ENCODE assay signal across 1 cellular context in genomic region chr6:43263314-43264178, GRCh38.
TF ChIP-seq lines count a peak whose summit lies in the region.

No MANE protein-coding gene starts in this region.

TF ChIP-seq in K562, 482 proteins besides CTCF, POLR2A, EP300 and RAD21 (continues in another document):
- no peak for TF ChIP-seq THRB (CRISPR knock-in tag; conservative IDR thresholded peaks at IDR 0.05)
- TF ChIP-seq MNT (conservative IDR thresholded peaks at IDR 0.05), result no peak
- peak; percentile 83; the same call in 1 of the 2 replicates for TF ChIP-seq STAG1 (CRISPR knock-in tag; IDR thresholded peaks at IDR 0.05; ENCODE audit: borderline replicate concordance)
- TF ChIP-seq CTBP1 (IDR thresholded peaks at IDR 0.05; ENCODE audit: borderline replicate concordance), result peak; percentile 67; the same call in 1 of the 2 replicates
- peak; percentile 55; the same call in 1 of the 2 replicates for TF ChIP-seq MYNN (IDR thresholded peaks at IDR 0.05)
- no peak for TF ChIP-seq MYNN (CRISPR knock-in tag; IDR thresholded peaks at IDR 0.05)
- no peak for TF ChIP-seq CXXC5 (CRISPR knock-in tag; IDR thresholded peaks at IDR 0.05)
- TF ChIP-seq, protein P1, sequence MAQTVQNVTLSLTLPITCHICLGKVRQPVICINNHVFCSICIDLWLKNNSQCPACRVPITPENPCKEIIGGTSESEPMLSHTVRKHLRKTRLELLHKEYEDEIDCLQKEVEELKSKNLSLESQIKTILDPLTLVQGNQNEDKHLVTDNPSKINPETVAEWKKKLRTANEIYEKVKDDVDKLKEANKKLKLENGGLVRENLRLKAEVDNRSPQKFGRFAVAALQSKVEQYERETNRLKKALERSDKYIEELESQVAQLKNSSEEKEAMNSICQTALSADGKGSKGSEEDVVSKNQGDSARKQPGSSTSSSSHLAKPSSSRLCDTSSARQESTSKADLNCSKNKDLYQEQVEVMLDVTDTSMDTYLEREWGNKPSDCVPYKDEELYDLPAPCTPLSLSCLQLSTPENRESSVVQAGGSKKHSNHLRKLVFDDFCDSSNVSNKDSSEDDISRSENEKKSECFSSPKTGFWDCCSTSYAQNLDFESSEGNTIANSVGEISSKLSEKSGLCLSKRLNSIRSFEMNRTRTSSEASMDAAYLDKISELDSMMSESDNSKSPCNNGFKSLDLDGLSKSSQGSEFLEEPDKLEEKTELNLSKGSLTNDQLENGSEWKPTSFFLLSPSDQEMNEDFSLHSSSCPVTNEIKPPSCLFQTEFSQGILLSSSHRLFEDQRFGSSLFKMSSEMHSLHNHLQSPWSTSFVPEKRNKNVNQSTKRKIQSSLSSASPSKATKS (CRISPR knock-in tag; IDR thresholded peaks at IDR 0.05), result no peak
- peak; percentile 86 for TF ChIP-seq ARID2 (IDR thresholded peaks at IDR 0.05)
- no peak for TF ChIP-seq SMAD2 (IDR thresholded peaks at IDR 0.05; ENCODE audit: low read depth, low read length)
- no peak for TF ChIP-seq STAT5A (IDR thresholded peaks at IDR 0.05; ENCODE audit: borderline replicate concordance, low read length)
- TF ChIP-seq MED1 (CRISPR knock-in tag; IDR thresholded peaks at IDR 0.05; ENCODE audit: borderline replicate concordance), result no peak
- peak; percentile 19 for TF ChIP-seq MEIS2 (IDR thresholded peaks at IDR 0.05; ENCODE audit: partially characterized antibody)
- TF ChIP-seq HDGF (IDR thresholded peaks at IDR 0.05), result peak; percentile 88; the same call in 1 of the 2 replicates
- TF ChIP-seq PTTG1 (tag; IDR thresholded peaks at IDR 0.05; ENCODE audit: low read depth), result no peak
- TF ChIP-seq CBX3 (IDR thresholded peaks at IDR 0.05; ENCODE audit: borderline replicate concordance in 1 of 2, low read length in 2 of 2), result no peak
- TF ChIP-seq, protein P2, sequence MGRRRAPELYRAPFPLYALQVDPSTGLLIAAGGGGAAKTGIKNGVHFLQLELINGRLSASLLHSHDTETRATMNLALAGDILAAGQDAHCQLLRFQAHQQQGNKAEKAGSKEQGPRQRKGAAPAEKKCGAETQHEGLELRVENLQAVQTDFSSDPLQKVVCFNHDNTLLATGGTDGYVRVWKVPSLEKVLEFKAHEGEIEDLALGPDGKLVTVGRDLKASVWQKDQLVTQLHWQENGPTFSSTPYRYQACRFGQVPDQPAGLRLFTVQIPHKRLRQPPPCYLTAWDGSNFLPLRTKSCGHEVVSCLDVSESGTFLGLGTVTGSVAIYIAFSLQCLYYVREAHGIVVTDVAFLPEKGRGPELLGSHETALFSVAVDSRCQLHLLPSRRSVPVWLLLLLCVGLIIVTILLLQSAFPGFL (CRISPR knock-in tag; IDR thresholded peaks at IDR 0.05), result no peak
- TF ChIP-seq, protein P3, sequence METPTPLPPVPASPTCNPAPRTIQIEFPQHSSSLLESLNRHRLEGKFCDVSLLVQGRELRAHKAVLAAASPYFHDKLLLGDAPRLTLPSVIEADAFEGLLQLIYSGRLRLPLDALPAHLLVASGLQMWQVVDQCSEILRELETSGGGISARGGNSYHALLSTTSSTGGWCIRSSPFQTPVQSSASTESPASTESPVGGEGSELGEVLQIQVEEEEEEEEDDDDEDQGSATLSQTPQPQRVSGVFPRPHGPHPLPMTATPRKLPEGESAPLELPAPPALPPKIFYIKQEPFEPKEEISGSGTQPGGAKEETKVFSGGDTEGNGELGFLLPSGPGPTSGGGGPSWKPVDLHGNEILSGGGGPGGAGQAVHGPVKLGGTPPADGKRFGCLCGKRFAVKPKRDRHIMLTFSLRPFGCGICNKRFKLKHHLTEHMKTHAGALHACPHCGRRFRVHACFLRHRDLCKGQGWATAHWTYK (CRISPR knock-in tag; IDR thresholded peaks at IDR 0.05), result peak; percentile 93
- no peak for TF ChIP-seq MCM7 (IDR thresholded peaks at IDR 0.05)
- peak; percentile 48; the same call in 1 of the 2 replicates for TF ChIP-seq KLF16 (IDR thresholded peaks at IDR 0.05)
- 0 out of 2 replicates have a peak, but pooled peaks have one; percentile 27 for TF ChIP-seq CREB3L1 (IDR thresholded peaks at IDR 0.05; ENCODE audit: borderline replicate concordance, low read depth)
- peak; percentile 60 for TF ChIP-seq CREM (IDR thresholded peaks at IDR 0.05; ENCODE audit: low read depth)
- TF ChIP-seq DEAF1 (CRISPR knock-in tag; IDR thresholded peaks at IDR 0.05), result peak; percentile 93
- TF ChIP-seq RBFOX2 (IDR thresholded peaks at IDR 0.05; ENCODE audit: low read depth, low read length), result no peak
- TF ChIP-seq, protein P4, sequence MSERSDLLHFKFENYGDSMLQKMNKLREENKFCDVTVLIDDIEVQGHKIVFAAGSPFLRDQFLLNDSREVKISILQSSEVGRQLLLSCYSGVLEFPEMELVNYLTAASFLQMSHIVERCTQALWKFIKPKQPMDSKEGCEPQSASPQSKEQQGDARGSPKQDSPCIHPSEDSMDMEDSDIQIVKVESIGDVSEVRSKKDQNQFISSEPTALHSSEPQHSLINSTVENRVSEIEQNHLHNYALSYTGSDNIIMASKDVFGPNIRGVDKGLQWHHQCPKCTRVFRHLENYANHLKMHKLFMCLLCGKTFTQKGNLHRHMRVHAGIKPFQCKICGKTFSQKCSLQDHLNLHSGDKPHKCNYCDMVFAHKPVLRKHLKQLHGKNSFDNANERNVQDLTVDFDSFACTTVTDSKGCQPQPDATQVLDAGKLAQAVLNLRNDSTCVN (CRISPR knock-in tag; IDR thresholded peaks at IDR 0.05), result no peak
- TF ChIP-seq ZNF766 (CRISPR knock-in tag; conservative IDR thresholded peaks at IDR 0.05), result no peak
- TF ChIP-seq CC2D1A (IDR thresholded peaks at IDR 0.05), result peak; percentile 78; the same call in 1 of the 2 replicates
- TF ChIP-seq, protein P5, sequence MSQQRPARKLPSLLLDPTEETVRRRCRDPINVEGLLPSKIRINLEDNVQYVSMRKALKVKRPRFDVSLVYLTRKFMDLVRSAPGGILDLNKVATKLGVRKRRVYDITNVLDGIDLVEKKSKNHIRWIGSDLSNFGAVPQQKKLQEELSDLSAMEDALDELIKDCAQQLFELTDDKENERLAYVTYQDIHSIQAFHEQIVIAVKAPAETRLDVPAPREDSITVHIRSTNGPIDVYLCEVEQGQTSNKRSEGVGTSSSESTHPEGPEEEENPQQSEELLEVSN (IDR thresholded peaks at IDR 0.05; ENCODE audit: borderline replicate concordance in 1 of 2, extremely low read depth in 1 of 2, insufficient read depth in 1 of 2, insufficient read length in 1 of 2, low read depth in 1 of 2, low read length in 1 of 2, poor library complexity in 1 of 2, severe bottlenecking in 1 of 2), result no peak
- TF ChIP-seq RB1 (IDR thresholded peaks at IDR 0.05; ENCODE audit: low read depth), result peak; percentile 26; the same call in 1 of the 2 replicates
- TF ChIP-seq NFIC (IDR thresholded peaks at IDR 0.05), result no peak
- TF ChIP-seq KDM4B (IDR thresholded peaks at IDR 0.05; ENCODE audit: borderline replicate concordance in 2 of 2, low read depth in 1 of 2), result 0 out of 4 replicates have a peak, but pooled peaks of 1 of the 2 experiments have one; percentile 50
- TF ChIP-seq MAFK (IDR thresholded peaks at IDR 0.05; ENCODE audit: low read length), result peak; percentile 10; the same call in 1 of the 2 replicates
- TF ChIP-seq NFIX (CRISPR knock-in tag; IDR thresholded peaks at IDR 0.05; ENCODE audit: low read depth), result no peak
- TF ChIP-seq XRCC5 (IDR thresholded peaks at IDR 0.05; ENCODE audit: low read depth, low read length), result peak; percentile 85
- TF ChIP-seq, protein P6, sequence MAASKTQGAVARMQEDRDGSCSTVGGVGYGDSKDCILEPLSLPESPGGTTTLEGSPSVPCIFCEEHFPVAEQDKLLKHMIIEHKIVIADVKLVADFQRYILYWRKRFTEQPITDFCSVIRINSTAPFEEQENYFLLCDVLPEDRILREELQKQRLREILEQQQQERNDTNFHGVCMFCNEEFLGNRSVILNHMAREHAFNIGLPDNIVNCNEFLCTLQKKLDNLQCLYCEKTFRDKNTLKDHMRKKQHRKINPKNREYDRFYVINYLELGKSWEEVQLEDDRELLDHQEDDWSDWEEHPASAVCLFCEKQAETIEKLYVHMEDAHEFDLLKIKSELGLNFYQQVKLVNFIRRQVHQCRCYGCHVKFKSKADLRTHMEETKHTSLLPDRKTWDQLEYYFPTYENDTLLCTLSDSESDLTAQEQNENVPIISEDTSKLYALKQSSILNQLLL (CRISPR knock-in tag; IDR thresholded peaks at IDR 0.05; ENCODE audit: borderline replicate concordance), result no peak
- no peak for TF ChIP-seq ZNF197 (CRISPR knock-in tag; IDR thresholded peaks at IDR 0.05; ENCODE audit: low read depth)
- TF ChIP-seq TAF1 (IDR thresholded peaks at IDR 0.05; ENCODE audit: control insufficient read depth, extremely low read depth, insufficient read depth, low read length, severe bottlenecking), result no peak
- TF ChIP-seq ZNF24 (IDR thresholded peaks at IDR 0.05), result peak; percentile 76; the same call in 1 of the 2 replicates
- peak; percentile 93 for TF ChIP-seq SMC3 (conservative IDR thresholded peaks at IDR 0.05; ENCODE audit: insufficient read depth, low read depth, low read length)
- peak; percentile 54; the same call in 1 of the 2 replicates for TF ChIP-seq ATF7 (IDR thresholded peaks at IDR 0.05)
- no peak for TF ChIP-seq SUPT5H (IDR thresholded peaks at IDR 0.05)
- peak; percentile 36; the same call in 1 of the 2 replicates for TF ChIP-seq L3MBTL2 (IDR thresholded peaks at IDR 0.05)
- peak; percentile 32; the same call in 1 of the 2 replicates for TF ChIP-seq TFAP4 (CRISPR knock-in tag; IDR thresholded peaks at IDR 0.05; ENCODE audit: borderline replicate concordance)
- TF ChIP-seq MYC (IDR thresholded peaks at IDR 0.05; ENCODE audit: low read depth, low read length), result peak; percentile 38; the same call in 1 of the 2 replicates
- no peak for TF ChIP-seq MYC (CRISPR knock-in tag; IDR thresholded peaks at IDR 0.05; ENCODE audit: borderline replicate concordance, low read depth)
- peak in 1 of 2 experiments; percentile 47; a peak in 1 of 4 replicates for TF ChIP-seq RCOR1 (IDR thresholded peaks at IDR 0.05; ENCODE audit: borderline replicate concordance in 1 of 2, low read depth in 2 of 2, low read length in 2 of 2)
- TF ChIP-seq SIRT6 (IDR thresholded peaks at IDR 0.05; ENCODE audit: low read depth, low read length), result no peak
- no peak for TF ChIP-seq ZNF717 (CRISPR knock-in tag; IDR thresholded peaks at IDR 0.05)
- TF ChIP-seq TARDBP (IDR thresholded peaks at IDR 0.05), result 0 out of 2 replicates have a peak, but pooled peaks have one; percentile 61
- no peak; the same call in 1 of the 2 replicates for TF ChIP-seq JUND (IDR thresholded peaks at IDR 0.05; ENCODE audit: borderline replicate concordance, low read depth, low read length)
- peak; percentile 66; the same call in 2 of the 3 replicates for TF ChIP-seq JUND (tag; IDR thresholded peaks at IDR 0.05; ENCODE audit: borderline replicate concordance, low read depth, low read length)
- TF ChIP-seq ESRRA (IDR thresholded peaks at IDR 0.05; ENCODE audit: borderline replicate concordance, low read depth), result peak; percentile 44; the same call in 1 of the 2 replicates
- TF ChIP-seq TSC22D4 (tag; IDR thresholded peaks at IDR 0.05), result no peak
- 0 out of 2 replicates have a peak, but pooled peaks have one; percentile 41 for TF ChIP-seq ZC3H11A (IDR thresholded peaks at IDR 0.05; ENCODE audit: low read depth, low read length)
- TF ChIP-seq ATF1 (CRISPR knock-in tag; IDR thresholded peaks at IDR 0.05), result no peak
- 0 out of 2 replicates have a peak, but pooled peaks have one; percentile 21 for TF ChIP-seq ATF1 (tag; IDR thresholded peaks at IDR 0.05)
